In the genomic region with DNA sequence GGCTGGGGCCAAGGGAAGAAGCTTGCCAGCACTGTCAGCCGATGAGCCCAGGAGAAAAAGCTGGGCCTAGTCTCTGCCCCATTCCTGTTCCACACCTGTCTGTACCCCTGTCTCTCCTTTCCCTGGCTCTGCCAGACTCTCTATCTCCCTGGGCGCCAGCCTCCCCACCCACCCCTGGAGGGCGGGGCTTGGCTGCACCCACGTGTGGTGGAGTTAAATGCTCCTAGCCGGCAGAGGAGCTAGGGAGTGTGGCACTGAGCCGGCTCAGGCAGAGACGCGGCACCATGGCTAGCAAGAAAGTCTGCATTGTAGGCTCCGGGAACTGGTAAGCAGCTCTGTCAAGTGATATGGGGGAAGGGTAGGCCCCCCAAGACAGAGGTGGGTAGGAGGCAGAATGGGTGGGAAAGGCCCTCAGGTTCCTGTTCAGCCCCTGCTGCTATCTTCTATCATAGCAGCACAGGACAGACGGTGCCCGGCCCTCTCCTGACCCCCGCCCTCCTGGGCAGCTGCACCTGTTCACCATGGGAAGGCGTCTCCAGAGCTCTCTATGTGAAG, we compare ENCODE assay signal across 8 cellular contexts. TPM values are rescaled to one million over a fixed set of nuclear protein-coding genes. Genes with fewer than 3 reads are reported as not detected.
DNase-seq lines count a peak whose midpoint lies in the region; ATAC-seq, FAIRE-seq and TF ChIP-seq lines count a peak whose summit lies in the region.

A gene (plus strand): TSS at position 242 of the 555 bp plus-strand sequence. CDS start 43 bp downstream, at position 285.

- no peaks in the 10 kb centered on the region for H3K27me3 Mint-ChIP-seq in MCF 10A (ENCODE audit: insufficient read depth, unreplicated experiment)

- BruUV-seq in MCF 10A (replicated peaks; lab: Mats Ljungman, UMichigan) = no TSS peak

- no peak within 1 kb of the TSS for H3K4me3 Mint-ChIP-seq in MCF 10A (ENCODE audit: unreplicated experiment)

- no peak for TF ChIP-seq CTCF in MCF 10A (IDR thresholded peaks at IDR 0.05; ENCODE audit: unreplicated experiment)
- TF ChIP-seq CTCF in kidney (IDR thresholded peaks at IDR 0.05; ENCODE audit: borderline replicate concordance, extremely low read depth, insufficient read depth) = no peak

- no peaks in the 10 kb centered on the region for H3K9me3 Mint-ChIP-seq in MCF 10A (ENCODE audit: unreplicated experiment)

- POLR2A ChIA-PET in MCF 10A (lab: Yijun Ruan, JAX) = interaction anchor here (0.6 to 5.8 kb wide), 5 partner anchors 7 to 924 kb away, joined by 3 to 44 read pairs (median 3); a partner anchor contains a TSS

- no peak within 1 kb of the TSS for H3K27ac Mint-ChIP-seq in MCF 10A (ENCODE audit: low read depth, unreplicated experiment)

- no peak for ATAC-seq in HG03139 (IDR thresholded peaks at IDR 0.05; ENCODE audit: unreplicated experiment)

- H3K4me3 ChIP-seq in kidney (ENCODE audit: low read length in 2 of 2) = peak within 1 kb of the TSS; percentile 67 to 71

- H3K27ac ChIP-seq in kidney (ENCODE audit: low read depth in 2 of 2, low read length in 2 of 2) = peak within 1 kb of the TSS; percentile 26 to 81

- H3K36me3 Mint-ChIP-seq in MCF 10A (ENCODE audit: insufficient read depth, unreplicated experiment) = peaks cover 28% of the 10 kb centered on the region

- DNase-seq in GM03348 (ENCODE audit: low spot score) = peak; percentile 78
- DNase-seq in NCI-H2171 treated with DMSO at 0.1 percent for 48 hours (lab: John Stamatoyannopoulos, UW) = peak; percentile 89
- DNase-seq in MCF 10A (ENCODE audit: unreplicated experiment) = peak; percentile 67
- peak; percentile 90 for DNase-seq in kidney
- peak; percentile 36 for DNase-seq in stimulated activated CD4-positive, alpha-beta T cell treated with anti-CD3 and anti-CD28 coated beads, Interleukin-4, amount 100 ng/mL, for 24 hours
- no peak for DNase-seq in OCI-M2 (lab: John Stamatoyannopoulos, UW; ENCODE audit: unreplicated experiment)
- no peak for DNase-seq in activated CD4-positive, alpha-beta T cell treated with anti-CD3 and anti-CD28 coated beads, Interleukin-2, amount 50 U/mL, for 1 hour

- no peak for FAIRE-seq in kidney (lab: Jason Lieb, UNC)

- H3K4me1 ChIP-seq in kidney (ENCODE audit: control insufficient read depth in 1 of 2, insufficient read depth in 1 of 2, low read depth in 1 of 2, low read length in 2 of 2) = peaks cover 16 to 17% of the 10 kb centered on the region in 2 donors

- H3K36me3 ChIP-seq in kidney (ENCODE audit: control insufficient read depth in 1 of 2, insufficient read depth in 2 of 2, low read length in 2 of 2) = peaks cover 6 to 18% of the 10 kb centered on the region in 2 donors

- no peaks in the 10 kb centered on the region for H3K9me3 ChIP-seq in kidney (ENCODE audit: control insufficient read depth in 1 of 2, low read length in 2 of 2)

- H3K4me1 Mint-ChIP-seq in MCF 10A (ENCODE audit: insufficient read depth, unreplicated experiment) = peaks cover 17% of the 10 kb centered on the region

- intact Hi-C loops in MCF 10A (cut with micrococcal nuclease) (no loop called here), kidney (cut with DNase I) (no loop called here)

- H3K9ac ChIP-seq in kidney (ENCODE audit: low read length in 2 of 2) = peak within 1 kb of the TSS in 1 of 2 donors; percentile 57

- CTCF ChIA-PET in MCF 10A (lab: Yijun Ruan, JAX) = interaction anchor here (1.1 to 15.2 kb wide), 4 partner anchors 8 to 132 kb away, joined by 3 to 232 read pairs (median 51); a partner anchor contains a TSS

RNA-seq across cellular contexts. Expression of the gene that starts here (rescaled TPM):
- total RNA-seq in MCF 10A (2022) = 0.37 and 0.74 TPM in 2 replicates
- 15.1 TPM for total RNA-seq in kidney
- polyA plus RNA-seq in kidney (ENCODE audit: insufficient read depth, low read depth, low replicate concordance) = 139 TPM

Comparison
In these comparisons a context has a peak if more than half of its experiments do, and no peak if none do; other contexts are left out.
1. Peak in DNase-seq in MCF 10A; RNA of the gene not detected or under 1 TPM.
2. DNase-seq: peak in GM03348 (single experiment), NCI-H2171 treated with DMSO at 0.1 percent for 48 hours (single experiment), kidney (single experiment) and stimulated activated CD4-positive, alpha-beta T cell treated with anti-CD3 and anti-CD28 coated beads, Interleukin-4, amount 100 ng/mL, for 24 hours (single experiment); none in OCI-M2 (single experiment) and activated CD4-positive, alpha-beta T cell treated with anti-CD3 and anti-CD28 coated beads, Interleukin-2, amount 50 U/mL, for 1 hour (single experiment).